19 cellular contexts compared by ENCODE assay signal in genomic region chr20:16206817-16207216, GRCh38.
"Had no signal": no experiment of that assay in that cellular context is flagged by ENCODE, and none has a peak within 500 bp of the region (broad histone marks: within the 10 kb centered on the region; RNA-seq: fewer than 3 reads in every experiment).

No MANE protein-coding gene starts in this region.

- H3K36me3 Mint-ChIP-seq: activated naive CD4-positive, alpha-beta T cell treated with anti-CD3 and anti-CD28 coated beads, Interleukin-2, amount 10 ng/mL, durations not matched to agents 7 days and 5 days; natural killer cell had no signal

- H3K27me3 ChIP-seq: ascending aorta, breast epithelium, gastrocnemius medialis, heart right ventricle, tibial nerve had no signal

- DNase-seq: activated CD4-positive, alpha-beta T cell treated with anti-CD3 and anti-CD28 coated beads for 1 hour; activated CD4-positive, alpha-beta T cell treated with anti-CD3 and anti-CD28 coated beads, Interleukin-2, amount 50 U/mL, for 4 hours; activated naive CD4-positive, alpha-beta T cell treated with anti-CD3 and anti-CD28 coated beads, Interleukin-2, amount 10 ng/mL, durations not matched to agents 7 days and 5 days; dermis blood vessel endothelial cell; effector memory CD8-positive, alpha-beta T cell; gastrocnemius medialis; heart right ventricle; left colon; natural killer cell; posterior cingulate gyrus; retina; stimulated activated CD4-positive, alpha-beta T cell treated with anti-CD3 and anti-CD28 coated beads, Interleukin-2, amount 100 ng/mL, for 48 hours; stimulated activated naive CD4-positive, alpha-beta T cell; T-helper 1 cell; T1000 had no signal

- H3K4me1 ChIP-seq: ascending aorta, breast epithelium, gastrocnemius medialis, heart right ventricle had no signal

- H3K27me3 Mint-ChIP-seq: activated naive CD4-positive, alpha-beta T cell treated with anti-CD3 and anti-CD28 coated beads, Interleukin-2, amount 10 ng/mL, durations not matched to agents 7 days and 5 days; activated T-helper 17 cell treated with anti-CD3 and anti-CD28 coated beads, Interleukin-2, amount 50 U/mL, for 72 hours; effector memory CD8-positive, alpha-beta T cell had no signal

- H3K27ac ChIP-seq: ascending aorta, breast epithelium, gastrocnemius medialis, heart right ventricle, tibial nerve had no signal

- H3K4me3 Mint-ChIP-seq: activated naive CD4-positive, alpha-beta T cell treated with anti-CD3 and anti-CD28 coated beads, Interleukin-2, amount 10 ng/mL, durations not matched to agents 7 days and 5 days; activated T-helper 17 cell treated with anti-CD3 and anti-CD28 coated beads, Interleukin-2, amount 50 U/mL, for 72 hours; effector memory CD8-positive, alpha-beta T cell; natural killer cell had no signal

- ATAC-seq: activated T-helper 17 cell treated with anti-CD3 and anti-CD28 coated beads, Interleukin-2, amount 50 U/mL, for 72 hours; effector memory CD8-positive, alpha-beta T cell; gastrocnemius medialis; heart right ventricle; left colon; natural killer cell had no signal

- H3K36me3 ChIP-seq: ascending aorta, breast epithelium, gastrocnemius medialis, heart right ventricle, tibial nerve had no signal

- H3K9me3 ChIP-seq: ascending aorta, breast epithelium, gastrocnemius medialis, heart right ventricle, tibial nerve had no signal

- H3K4me3 ChIP-seq: ascending aorta, breast epithelium, gastrocnemius medialis, heart right ventricle, tibial nerve had no signal

- H3K27ac Mint-ChIP-seq: activated naive CD4-positive, alpha-beta T cell treated with anti-CD3 and anti-CD28 coated beads, Interleukin-2, amount 10 ng/mL, durations not matched to agents 7 days and 5 days; activated T-helper 17 cell treated with anti-CD3 and anti-CD28 coated beads, Interleukin-2, amount 50 U/mL, for 72 hours; effector memory CD8-positive, alpha-beta T cell; natural killer cell had no signal

- H3K4me1 Mint-ChIP-seq: activated naive CD4-positive, alpha-beta T cell treated with anti-CD3 and anti-CD28 coated beads, Interleukin-2, amount 10 ng/mL, durations not matched to agents 7 days and 5 days; activated T-helper 17 cell treated with anti-CD3 and anti-CD28 coated beads, Interleukin-2, amount 50 U/mL, for 72 hours had no signal
